Comparison of ENCODE assay signal across 16 cellular contexts in genomic region chr17:38354466-38354865, GRCh38. TPM values are rescaled to one million over a fixed set of nuclear protein-coding genes. Genes with fewer than 3 reads are reported as not detected.
DNase-seq lines count a peak whose midpoint lies in the region; ATAC-seq, FAIRE-seq and TF ChIP-seq lines count a peak whose summit lies in the region.
"Had no signal": no experiment of that assay in that cellular context is flagged by ENCODE, and none has a peak within 500 bp of the region (broad histone marks: within the 10 kb centered on the region; RNA-seq: fewer than 3 reads in every experiment).

No MANE protein-coding gene starts in this region.

- 0 out of 2 replicates have a peak, but pooled peaks cover 6% of the 10 kb centered on the region for H3K36me3 ChIP-seq in BLaER1
- no peaks in the 10 kb centered on the region for H3K36me3 ChIP-seq in GM23248 (ENCODE audit: low read depth)
- H3K36me3 ChIP-seq in GM12878 (ENCODE audit: control insufficient read depth in 2 of 2, insufficient read depth in 2 of 2, low read length in 1 of 2), result no peaks in the 10 kb centered on the region
- no peaks in the 10 kb centered on the region for H3K36me3 ChIP-seq in trophoblast cell (ENCODE audit: control insufficient read depth in 1 of 2, insufficient read depth in 2 of 2, low read length in 2 of 2)
- H3K36me3 ChIP-seq: gastrocnemius medialis had no signal

- no peaks in the 10 kb centered on the region for H3K9me2 ChIP-seq in GM23248 (ENCODE audit: insufficient read depth)

- H4K20me1 ChIP-seq in BLaER1 (peaks cover 72% of the 10 kb centered on the region), GM23248 (ENCODE audit: insufficient read depth) (0 out of 2 replicates have a peak, but pooled peaks cover 3% of the 10 kb centered on the region), GM12878 (ENCODE audit: control insufficient read depth, insufficient read depth) (no peaks in the 10 kb centered on the region)

- WGBS in GM23248 (ENCODE audit: low coverage in 1 of 2, low lambda C conversion rate in 2 of 2, missing lambda C conversion rate in 2 of 2), 2 experiments, result 86 to 90% methylated on average over 7 of the region's 7 CpGs
- WGBS in GM12878 (ENCODE audit: insufficient coverage, insufficient replicate concordance, low lambda C conversion rate, missing lambda C conversion rate), result 85% methylated on average over 7 of the region's 7 CpGs
- no CpG with 5 or more reads among the region's 7 CpGs for WGBS in trophoblast cell (ENCODE audit: extremely low coverage, insufficient coverage, insufficient read length)

- SMC1A ChIA-PET in GM12878 (lab: Charles Lee; ENCODE audit: uncharacterized antibody, unreplicated experiment), result interaction anchor here (0.5 to 7.9 kb wide), 9 partner anchors 9 to 563 kb away, joined by 3 to 161 read pairs (median 4); no protein-coding TSS in a partner anchor

- POLR2A ChIA-PET in GM12878 (lab: Charles Lee), result interaction anchor here (0.6 to 1.4 kb wide), 4 partner anchors 10 to 60 kb away, joined by 3 to 5 read pairs (median 4); no protein-coding TSS in a partner anchor

- no peaks in the 10 kb centered on the region for H3K27me3 ChIP-seq in BLaER1
- H3K27me3 ChIP-seq in GM23248 (replicated peaks; ENCODE audit: insufficient read depth), result no peaks in the 10 kb centered on the region
- H3K27me3 ChIP-seq in GM12878 (replicated peaks in 1 of 2; ENCODE audit: control insufficient read depth in 2 of 2, insufficient read depth in 2 of 2, low read length in 1 of 2), result no peaks in the 10 kb centered on the region
- no peaks in the 10 kb centered on the region for H3K27me3 ChIP-seq in trophoblast cell (ENCODE audit: insufficient read depth, low read length)
- H3K27me3 ChIP-seq: gastrocnemius medialis had no signal

- no peak overlapping the region for H3K18ac ChIP-seq in trophoblast cell (ENCODE audit: low read length)

- peaks cover 59% of the 10 kb centered on the region for H3K4me1 Mint-ChIP-seq in nephron

- intact Hi-C loops in GM12878 (cut with micrococcal nuclease; ENCODE audit: unreplicated experiment), result loop anchor here (10.0 kb wide), 1 partner anchor 320 kb away; the partner anchor contains the start of gene EPOP

- H3K4me2 ChIP-seq in BLaER1 (peak overlapping the region; percentile 89), GM23248 (ENCODE audit: unreplicated experiment) (peak overlapping the region; percentile 92), GM12878 (ENCODE audit: control insufficient read depth, insufficient read depth) (peak overlapping the region; percentile 46), trophoblast cell (ENCODE audit: low read length) (no peak overlapping the region)

- no peak overlapping the region for H4K12ac ChIP-seq in trophoblast cell (ENCODE audit: low read depth, low read length)

- CTCF ChIA-PET in GM12878 (lab: Yijun Ruan, JAX), result interaction anchor here (1.1 to 9.3 kb wide), 7 partner anchors 13 to 309 kb away, joined by 3 to 349 read pairs (median 4); no protein-coding TSS in a partner anchor

- H2BK120ac ChIP-seq in trophoblast cell (ENCODE audit: insufficient read depth, low read length, poor library complexity), result no peak overlapping the region

- H3K14ac ChIP-seq in trophoblast cell (ENCODE audit: low read length), result no peak overlapping the region

- no peak overlapping the region for H4K91ac ChIP-seq in trophoblast cell (ENCODE audit: low read depth, low read length)

- no peak overlapping the region for H2BK12ac ChIP-seq in trophoblast cell (ENCODE audit: low read length)

- no peak for DNase-seq in GM23248
- no peak for DNase-seq in GM12878 (ENCODE audit: low read depth, low spot score)
- DNase-seq in SIG-M5 treated with dmso at 0.1 percent for 504 hours (lab: John Stamatoyannopoulos, UW; ENCODE audit: unreplicated experiment), result no peak
- DNase-seq in trophoblast cell, result no peak
- DNase-seq: activated CD4-positive, alpha-beta memory T cell treated with anti-CD3 and anti-CD28 coated beads for 36 hours; activated naive CD8-positive, alpha-beta T cell treated with anti-CD3 and anti-CD28 coated beads, Interleukin-2, amount 10 ng/mL, durations not matched to agents 7 days and 5 days; gastrocnemius medialis; left colon; nucleus accumbens had no signal

- no peak for TF ChIP-seq POLR2A in GM12878 (IDR thresholded peaks at IDR 0.05; ENCODE audit: low read depth, low read length)

- H3K36me3 Mint-ChIP-seq in nephron (ENCODE audit: low read depth), result no peaks in the 10 kb centered on the region
- H3K36me3 Mint-ChIP-seq: activated CD4-positive, alpha-beta memory T cell treated with anti-CD3 and anti-CD28 coated beads for 36 hours had no signal

- H3K27ac Mint-ChIP-seq in nephron, result peak overlapping the region in 2 of 3 experiments; percentile 11 to 57
- H3K27ac Mint-ChIP-seq: activated CD4-positive, alpha-beta memory T cell treated with anti-CD3 and anti-CD28 coated beads for 36 hours; activated naive CD8-positive, alpha-beta T cell treated with anti-CD3 and anti-CD28 coated beads, Interleukin-2, amount 10 ng/mL, durations not matched to agents 7 days and 5 days; dendritic cell treated with granulocyte-macrophage colony-stimulating factor and Interleukin-4, amounts not matched to agents 40 ng/mL and 50 ng/mL, for 4 days; stimulated activated memory B cell treated with anti-CD40 and anti-IgM and Interleukin-4, amounts not matched to agents 10 μg/mL and 1 μg/mL and 100 μg/mL, for 72 hours had no signal

- FAIRE-seq in GM12878 (lab: Jason Lieb, UNC), result no peak

- no peaks in the 10 kb centered on the region for H3K9me3 ChIP-seq in BLaER1
- H3K9me3 ChIP-seq in GM23248 (ENCODE audit: low read depth), result no peaks in the 10 kb centered on the region
- no peaks in the 10 kb centered on the region for H3K9me3 ChIP-seq in GM12878 (replicated peaks; ENCODE audit: control insufficient read depth, insufficient read depth, low read length)
- no peaks in the 10 kb centered on the region for H3K9me3 ChIP-seq in trophoblast cell (ENCODE audit: insufficient read depth, low read depth, low read length)
- H3K9me3 ChIP-seq: gastrocnemius medialis had no signal

- H3F3A ChIP-seq in GM23248 (ENCODE audit: insufficient read depth), result no peaks in the 10 kb centered on the region

- H3K4ac ChIP-seq in trophoblast cell (ENCODE audit: low read depth, low read length), result no peak overlapping the region

- H2BK5ac ChIP-seq in trophoblast cell (ENCODE audit: low read depth, low read length, poor library complexity), result no peak overlapping the region

- BruUV-seq in GM12878 (replicated peaks; lab: Mats Ljungman, UMichigan), result no TSS peak

- H3K9me3 Mint-ChIP-seq in nephron, result no peaks in the 10 kb centered on the region
- H3K9me3 Mint-ChIP-seq: activated CD4-positive, alpha-beta memory T cell treated with anti-CD3 and anti-CD28 coated beads for 36 hours; activated naive CD8-positive, alpha-beta T cell treated with anti-CD3 and anti-CD28 coated beads, Interleukin-2, amount 10 ng/mL, durations not matched to agents 7 days and 5 days; dendritic cell treated with granulocyte-macrophage colony-stimulating factor and Interleukin-4, amounts not matched to agents 40 ng/mL and 50 ng/mL, for 4 days; stimulated activated memory B cell treated with anti-CD40 and anti-IgM and Interleukin-4, amounts not matched to agents 10 μg/mL and 1 μg/mL and 100 μg/mL, for 72 hours had no signal

- no peak overlapping the region for H2AK5ac ChIP-seq in trophoblast cell (ENCODE audit: low read length)

- H3K27ac ChIP-seq in BLaER1, result no peak overlapping the region
- no peak overlapping the region for H3K27ac ChIP-seq in GM23248
- no peak overlapping the region for H3K27ac ChIP-seq in GM12878 (ENCODE audit: control insufficient read depth, insufficient read depth)
- H3K27ac ChIP-seq in trophoblast cell (ENCODE audit: low read depth, low read length), result no peak overlapping the region
- H3K27ac ChIP-seq: gastrocnemius medialis had no signal

- H3K23ac ChIP-seq in trophoblast cell (ENCODE audit: low read length), result no peak overlapping the region

- TF ChIP-seq RAD21 in GM12878 (IDR thresholded peaks at IDR 0.05; ENCODE audit: insufficient read depth, low read depth, low read length), result no peak

- TF ChIP-seq CTCF in GM12878 (IDR thresholded peaks at IDR 0.05 in 2 of 3, conservative IDR thresholded peaks at IDR 0.05 in 1 of 3; ENCODE audit: control insufficient read depth in 2 of 3, extremely low read depth in 1 of 3, insufficient read depth in 1 of 3, low read depth in 3 of 3, low read length in 3 of 3) (no peak), nephron (IDR thresholded peaks at IDR 0.05; ENCODE audit: unreplicated experiment in 3 of 3) (no peak)

- peaks cover 67% of the 10 kb centered on the region for H3K79me2 ChIP-seq in GM23248 (ENCODE audit: insufficient read depth)
- peaks cover 8% of the 10 kb centered on the region for H3K79me2 ChIP-seq in GM12878 (ENCODE audit: control insufficient read depth, insufficient read depth, low read length)
- peaks cover 7% of the 10 kb centered on the region for H3K79me2 ChIP-seq in trophoblast cell (ENCODE audit: control insufficient read depth, insufficient read depth, low read length, poor library complexity)

- peaks cover 7% of the 10 kb centered on the region for H3K79me1 ChIP-seq in trophoblast cell (ENCODE audit: low read length)

- H2AFZ ChIP-seq in GM23248 (no peak overlapping the region), GM12878 (ENCODE audit: control insufficient read depth, low read depth, low read length) (no peak overlapping the region), trophoblast cell (ENCODE audit: insufficient read depth, low read length, poor library complexity) (no peak overlapping the region)

- H3K9ac ChIP-seq in BLaER1 (no peak overlapping the region), GM23248 (no peak overlapping the region), GM12878 (ENCODE audit: control insufficient read depth, insufficient read depth, low read length) (no peak overlapping the region), trophoblast cell (ENCODE audit: low read length) (no peak overlapping the region)

- H3K4me3 ChIP-seq in BLaER1 (peak overlapping the region; percentile 94), GM23248 (peak overlapping the region; percentile 89; the same call in 1 of the 2 replicates), GM12878 (peak overlapping the region; percentile 8; the same call in 1 of the 2 replicates), trophoblast cell (ENCODE audit: low read depth, low read length) (no peak overlapping the region)

- no peak overlapping the region for H4K8ac ChIP-seq in trophoblast cell (ENCODE audit: low read depth, low read length)

- peaks cover 44% of the 10 kb centered on the region for H3K4me1 ChIP-seq in BLaER1
- peaks cover 14% of the 10 kb centered on the region for H3K4me1 ChIP-seq in GM23248 (ENCODE audit: insufficient read depth)
- peaks cover 4% of the 10 kb centered on the region for H3K4me1 ChIP-seq in GM12878 (ENCODE audit: control insufficient read depth, insufficient read depth, low read length)
- H3K4me1 ChIP-seq in trophoblast cell (ENCODE audit: control insufficient read depth in 1 of 2, insufficient read depth in 2 of 2, low read length in 2 of 2), result peaks cover 5 to 13% of the 10 kb centered on the region in 2 experiments

- ATAC-seq in GM12878, result no peak
- no peak for ATAC-seq in GM21367 (IDR thresholded peaks at IDR 0.05; ENCODE audit: unreplicated experiment)
- ATAC-seq in GM19397 (IDR thresholded peaks at IDR 0.05; ENCODE audit: unreplicated experiment), result no peak
- ATAC-seq: gastrocnemius medialis; left colon; stimulated activated memory B cell treated with anti-CD40 and anti-IgM and Interleukin-4, amounts not matched to agents 10 μg/mL and 1 μg/mL and 100 μg/mL, for 72 hours had no signal

- H3K27me3 Mint-ChIP-seq in nephron (ENCODE audit: low read depth), result no peaks in the 10 kb centered on the region
- H3K27me3 Mint-ChIP-seq: activated CD4-positive, alpha-beta memory T cell treated with anti-CD3 and anti-CD28 coated beads for 36 hours; activated naive CD8-positive, alpha-beta T cell treated with anti-CD3 and anti-CD28 coated beads, Interleukin-2, amount 10 ng/mL, durations not matched to agents 7 days and 5 days; dendritic cell treated with granulocyte-macrophage colony-stimulating factor and Interleukin-4, amounts not matched to agents 40 ng/mL and 50 ng/mL, for 4 days; stimulated activated memory B cell treated with anti-CD40 and anti-IgM and Interleukin-4, amounts not matched to agents 10 μg/mL and 1 μg/mL and 100 μg/mL, for 72 hours had no signal

- RAD21 ChIA-PET in GM12878 (lab: Charles Lee; ENCODE audit: unreplicated experiment), result interaction anchor here (0.9 to 8.4 kb wide), 3 partner anchors 35 to 63 kb away, joined by 3 to 172 read pairs (median 6); no protein-coding TSS in a partner anchor

- in situ Hi-C loops in GM23248 (cut with MboI), result no loop called here
- in situ Hi-C loops in GM12878 (cut with MboI), result no loop called here

- TF ChIP-seq EP300 in GM12878 (IDR thresholded peaks at IDR 0.05; ENCODE audit: borderline replicate concordance in 1 of 2, control insufficient read depth in 1 of 2, low read depth in 2 of 2, low read length in 2 of 2), result no peak

- H3K4me3 Mint-ChIP-seq in nephron, result peak overlapping the region; percentile 86 to 92 (median 87)
- H3K4me3 Mint-ChIP-seq: dendritic cell treated with granulocyte-macrophage colony-stimulating factor and Interleukin-4, amounts not matched to agents 40 ng/mL and 50 ng/mL, for 4 days had no signal

RNA-seq across cellular contexts. Expression of gene SOCS7, which starts 2.8 kb away (rescaled TPM):
- total RNA-seq in GM23248 (2014; rRNA removed; shearing (Covaris generic)), result 6.8 and 9.9 TPM in 2 replicates
- 1.3 TPM in 2 replicates for polyA plus RNA-seq in GM23248 (2016; fragmentation: Nextera tagmentation; extraction: Ambion mirVana)
- total RNA-seq in GM12878 (2013; cell fraction: nucleolus; rRNA removed), result 17.9 and 18.9 TPM in 2 replicates
- total RNA-seq in GM12878 (2014; rRNA removed), result 6.9 and 7.2 TPM in 2 replicates
- total RNA-seq in GM12878 (2014; rRNA removed; fragmentation: Illumina TruSeq; extraction: Trizol), result 8.8 and 9.5 TPM in 2 replicates
- total RNA-seq in GM12878 (2021), result 12.7 and 12.8 TPM in 2 replicates
- 5.0 TPM for polyA plus RNA-seq in GM12878 (2011; ENCODE audit: low read depth)
- polyA plus RNA-seq in GM12878 (2011; rRNA removed), result 8.1 and 10.1 TPM in 2 replicates
- polyA plus RNA-seq in GM12878 (2011; cell fraction: cytosol; rRNA removed), result 11.9 and 12.9 TPM in 2 replicates
- 10.4 and 13.0 TPM in 2 replicates for polyA plus RNA-seq in GM12878 (2011; cell fraction: nucleus; rRNA removed)
- 7.6 and 9.5 TPM in 2 replicates for polyA plus RNA-seq in GM12878 (2012)
- polyA plus RNA-seq in GM12878 (2014; fragmentation: Illumina TruSeq; extraction: Trizol), result 8.4 and 10.0 TPM in 2 replicates
- polyA plus RNA-seq in GM12878 (2014; fragmentation: Nextera tagmentation; extraction: Ambion mirVana), result 1 to 10 TPM in 1 of 2 experiments, under 1 TPM in 1; 0.93 to 1.6 TPM
- polyA plus RNA-seq in GM12878 (2014; rRNA removed), result 7.3 and 9.6 TPM in 2 replicates
- 1 to 10 TPM in 1 of 2 experiments, under 1 TPM in 1; 0.68 to 1.1 TPM for polyA plus RNA-seq in GM12878 (2016; fragmentation: Nextera tagmentation; extraction: Ambion mirVana)
- polyA minus RNA-seq in GM12878 (2011; rRNA and poly(A)+ RNA removed), result 18.4 and 27.2 TPM in 2 replicates
- 5.8 and 6.8 TPM in 2 replicates for polyA minus RNA-seq in GM12878 (2011; cell fraction: cytosol; rRNA and poly(A)+ RNA removed)
- polyA minus RNA-seq in GM12878 (2011; cell fraction: nucleus; rRNA and poly(A)+ RNA removed), result 7.0 and 11.2 TPM in 2 replicates
- polyA plus RNA-seq in trophoblast cell (2013), result 8.9 and 9.3 TPM in 2 replicates

RNA-seq across cellular contexts. Expression of gene GPR179, which starts 10.7 kb away (rescaled TPM):
- total RNA-seq in GM23248 (2014; rRNA removed; shearing (Covaris generic)), result not detected in 2 replicates
- not detected in 2 replicates for polyA plus RNA-seq in GM23248 (2016; fragmentation: Nextera tagmentation; extraction: Ambion mirVana)
- total RNA-seq in GM12878 (2013; cell fraction: nucleolus; rRNA removed), result 0.23 and 0.29 TPM in 2 replicates
- 0.05 TPM in 1 of 2 replicates, not detected in the other for total RNA-seq in GM12878 (2014; rRNA removed)
- total RNA-seq in GM12878 (2014; rRNA removed; fragmentation: Illumina TruSeq; extraction: Trizol), result under 0.01 and 0.05 TPM in 2 replicates
- 0.08 TPM in 1 of 2 replicates, not detected in the other for total RNA-seq in GM12878 (2021)
- polyA plus RNA-seq in GM12878 (2011; ENCODE audit: low read depth), result not detected
- 0.03 TPM in 2 replicates for polyA plus RNA-seq in GM12878 (2011; rRNA removed)
- polyA plus RNA-seq in GM12878 (2011; cell fraction: cytosol; rRNA removed), result 0.04 and 0.05 TPM in 2 replicates
- polyA plus RNA-seq in GM12878 (2011; cell fraction: nucleus; rRNA removed), result 0.15 and 0.22 TPM in 2 replicates
- polyA plus RNA-seq in GM12878 (2012), result 0.05 and 0.06 TPM in 2 replicates
- 0.03 TPM in 1 of 2 replicates, not detected in the other for polyA plus RNA-seq in GM12878 (2014; fragmentation: Illumina TruSeq; extraction: Trizol)
- not detected for polyA plus RNA-seq in GM12878 (2014; fragmentation: Nextera tagmentation; extraction: Ambion mirVana)
- polyA plus RNA-seq in GM12878 (2014; rRNA removed), result 0.01 and 0.04 TPM in 2 replicates
- under 1 TPM; 0.01 TPM for polyA plus RNA-seq in GM12878 (2016; fragmentation: Nextera tagmentation; extraction: Ambion mirVana)
- under 0.01 and 0.31 TPM in 2 replicates for polyA minus RNA-seq in GM12878 (2011; rRNA and poly(A)+ RNA removed)
- polyA minus RNA-seq in GM12878 (2011; cell fraction: cytosol; rRNA and poly(A)+ RNA removed), result not detected in 2 replicates
- 0.10 TPM in 1 of 2 replicates, not detected in the other for polyA minus RNA-seq in GM12878 (2011; cell fraction: nucleus; rRNA and poly(A)+ RNA removed)
- under 0.01 TPM in 2 replicates for polyA plus RNA-seq in trophoblast cell (2013)
- total RNA-seq: T-helper 1 cell treated with Interleukin-12 subunit alpha and Interleukin-12 subunit beta and Interleukin-4 antibody, amounts not matched to agents 30 ng/mL and 1 ng/mL, for 36 hours had no signal

RNA-seq across cellular contexts. Expression of gene MRPL45, which starts 57.5 kb away (rescaled TPM):
- 30.0 and 42.6 TPM in 2 replicates for total RNA-seq in GM23248 (2014; rRNA removed; shearing (Covaris generic))
- polyA plus RNA-seq in GM23248 (2016; fragmentation: Nextera tagmentation; extraction: Ambion mirVana), result 29.5 and 32.0 TPM in 2 replicates
- total RNA-seq in GM12878 (2013; cell fraction: nucleolus; rRNA removed), result 10.3 and 10.6 TPM in 2 replicates
- 47.4 and 54.9 TPM in 2 replicates for total RNA-seq in GM12878 (2014; rRNA removed)
- 36.2 and 37.5 TPM in 2 replicates for total RNA-seq in GM12878 (2014; rRNA removed; fragmentation: Illumina TruSeq; extraction: Trizol)
- total RNA-seq in GM12878 (2021), result 44.5 and 45.3 TPM in 2 replicates
- polyA plus RNA-seq in GM12878 (2011; ENCODE audit: low read depth), result 40.8 TPM
- 80.9 and 97.4 TPM in 2 replicates for polyA plus RNA-seq in GM12878 (2011; rRNA removed)
- polyA plus RNA-seq in GM12878 (2011; cell fraction: cytosol; rRNA removed), result 56.5 and 69.7 TPM in 2 replicates
- 23.4 and 24.2 TPM in 2 replicates for polyA plus RNA-seq in GM12878 (2011; cell fraction: nucleus; rRNA removed)
- polyA plus RNA-seq in GM12878 (2012), result 38.6 and 47.3 TPM in 2 replicates
- 82.4 and 98.5 TPM in 2 replicates for polyA plus RNA-seq in GM12878 (2014; fragmentation: Illumina TruSeq; extraction: Trizol)
- polyA plus RNA-seq in GM12878 (2014; fragmentation: Nextera tagmentation; extraction: Ambion mirVana), result 100 to 1,000 TPM; 107 to 128 TPM
- polyA plus RNA-seq in GM12878 (2014; rRNA removed), result 60.2 and 61.1 TPM in 2 replicates
- 10 to 100 TPM; 57.8 to 58.1 TPM for polyA plus RNA-seq in GM12878 (2016; fragmentation: Nextera tagmentation; extraction: Ambion mirVana)
- polyA minus RNA-seq in GM12878 (2011; rRNA and poly(A)+ RNA removed), result 56.0 and 57.7 TPM in 2 replicates
- 11.8 and 15.4 TPM in 2 replicates for polyA minus RNA-seq in GM12878 (2011; cell fraction: cytosol; rRNA and poly(A)+ RNA removed)
- polyA minus RNA-seq in GM12878 (2011; cell fraction: nucleus; rRNA and poly(A)+ RNA removed), result 4.6 and 5.5 TPM in 2 replicates
- polyA plus RNA-seq in trophoblast cell (2013), result 51.6 and 53.7 TPM in 2 replicates
